Comparison of ENCODE assay signal across 8 cellular contexts in genomic region chr2:207046642-207047213, GRCh38.
A peak's percentile ranks its signal among the peaks of the same experiment; 100 is the strongest.
DNase-seq lines count a peak whose midpoint lies in the region; ATAC-seq and TF ChIP-seq lines count a peak whose summit lies in the region.

No MANE protein-coding gene starts in this region.

- TF ChIP-seq CTCF in MCF 10A (IDR thresholded peaks at IDR 0.05; ENCODE audit: unreplicated experiment) (no peak), breast epithelium (IDR thresholded peaks at IDR 0.05) (no peak), fibroblast of lung (conservative IDR thresholded peaks at IDR 0.05 in 1 of 2, IDR thresholded peaks at IDR 0.05 in 1 of 2; ENCODE audit: low read depth in 1 of 2, low read length in 2 of 2) (no peak), Caco-2 (IDR thresholded peaks at IDR 0.05; ENCODE audit: insufficient read depth in 1 of 2, low read depth in 1 of 2, low read length in 1 of 2, severe bottlenecking in 1 of 2, unreplicated experiment in 1 of 2) (no peak)

- no peaks in the 10 kb centered on the region for H3K4me1 ChIP-seq in breast epithelium
- H3K4me1 ChIP-seq in fibroblast of lung (ENCODE audit: control insufficient read depth, extremely low read depth, insufficient read depth, low read length), result no peaks in the 10 kb centered on the region
- H3K4me1 ChIP-seq in Caco-2, result no peaks in the 10 kb centered on the region

- H3K9me3 Mint-ChIP-seq in MCF 10A (ENCODE audit: unreplicated experiment) (peaks cover 7% of the 10 kb centered on the region), Caco-2 (ENCODE audit: unreplicated experiment) (peaks cover 9% of the 10 kb centered on the region)

- CTCF ChIA-PET in MCF 10A (lab: Yijun Ruan, JAX) (interaction anchor here (0.6 to 1.0 kb wide), 3 partner anchors 28 to 429 kb away, joined by 3 read pairs; no protein-coding TSS in a partner anchor), Caco-2 (lab: Charles Lee) (no interaction called here)

- H3K27ac ChIP-seq in breast epithelium (no peak overlapping the region), fibroblast of lung (ENCODE audit: insufficient read depth, low read length) (no peak overlapping the region)

- POLR2A ChIA-PET in MCF 10A (lab: Yijun Ruan, JAX) (no interaction called here), Caco-2 (lab: Charles Lee) (no interaction called here)

- H3K9me3 ChIP-seq in breast epithelium (no peaks in the 10 kb centered on the region), T-helper 17 cell (ENCODE audit: control insufficient read depth, low read length, poor library complexity, severe bottlenecking) (no peaks in the 10 kb centered on the region), fibroblast of lung (ENCODE audit: control insufficient read depth, insufficient read depth, low read depth, low read length) (no peaks in the 10 kb centered on the region), Caco-2 (no peaks in the 10 kb centered on the region)

- no peak overlapping the region for H3K27ac Mint-ChIP-seq in MCF 10A (ENCODE audit: low read depth, unreplicated experiment)
- H3K27ac Mint-ChIP-seq in T-helper 17 cell, result peak overlapping the region; percentile 79
- H3K27ac Mint-ChIP-seq in Caco-2 (ENCODE audit: unreplicated experiment), result no peak overlapping the region

- ATAC-seq in T-helper 17 cell, result peak; percentile 84

- H3K36me3 ChIP-seq in breast epithelium, result no peaks in the 10 kb centered on the region
- no peaks in the 10 kb centered on the region for H3K36me3 ChIP-seq in fibroblast of lung (ENCODE audit: control insufficient read depth, insufficient read depth, low read length)
- H3K36me3 ChIP-seq in H7 (replicated peaks; ENCODE audit: control insufficient read depth, insufficient read depth, low read length), result no peaks in the 10 kb centered on the region
- no peaks in the 10 kb centered on the region for H3K36me3 ChIP-seq in Caco-2 (ENCODE audit: control insufficient read depth, insufficient read depth, low read length)

- H3K27me3 Mint-ChIP-seq in MCF 10A (ENCODE audit: insufficient read depth, unreplicated experiment), result peaks cover 10% of the 10 kb centered on the region
- H3K27me3 Mint-ChIP-seq in T-helper 17 cell, result peaks cover 17% of the 10 kb centered on the region
- peaks cover 3% of the 10 kb centered on the region for H3K27me3 Mint-ChIP-seq in Caco-2 (ENCODE audit: insufficient read depth, unreplicated experiment)

- intact Hi-C loops in MCF 10A (cut with micrococcal nuclease) (loop anchor here (1.0 kb wide), 1 partner anchor 427 kb away; no protein-coding TSS in a partner anchor), breast epithelium (cut with DNase I; ENCODE audit: low total_unique reads) (no loop called here), Caco-2 (cut with micrococcal nuclease; ENCODE audit: unreplicated experiment) (no loop called here)

- no peak overlapping the region for H3K9ac ChIP-seq in fibroblast of lung (ENCODE audit: insufficient read depth, low read length)

- DNase-seq in MCF 10A (ENCODE audit: unreplicated experiment) (peak; percentile 41), breast epithelium (ENCODE audit: low spot score in 2 of 2) (no peak), T-helper 17 cell (peak in 1 of 3 donors; percentile 7), fibroblast of lung (ENCODE audit: low read depth in 2 of 2) (peak; percentile 22 to 23), NCI-H2227 treated with DMSO at 0.1 percent for 48 hours (lab: John Stamatoyannopoulos, UW) (no peak), H7 (no peak), Caco-2 (no peak)
- peak in 2 of 3 experiments; percentile 5 to 7 for DNase-seq in stimulated activated CD4-positive, alpha-beta T cell treated with anti-CD3 and anti-CD28 coated beads, TNF-alpha, amount 100 ng/mL, for 24 hours (ENCODE audit: low read depth in 3 of 3)

- no peak for TF ChIP-seq POLR2A in breast epithelium (IDR thresholded peaks at IDR 0.05)

- BruUV-seq in MCF 10A (replicated peaks; lab: Mats Ljungman, UMichigan) (no TSS peak), Caco-2 (replicated peaks; lab: Mats Ljungman, UMichigan) (no TSS peak)

- no peak overlapping the region for H3K4me2 ChIP-seq in fibroblast of lung (ENCODE audit: extremely low read depth, insufficient read depth, low read length)

- H2AFZ ChIP-seq in fibroblast of lung (ENCODE audit: low read length), result no peak overlapping the region

- H3K4me1 Mint-ChIP-seq in MCF 10A (ENCODE audit: insufficient read depth, unreplicated experiment), result peaks cover 6% of the 10 kb centered on the region
- H3K4me1 Mint-ChIP-seq in T-helper 17 cell, result peaks cover 11% of the 10 kb centered on the region
- H3K4me1 Mint-ChIP-seq in Caco-2 (ENCODE audit: low read depth, unreplicated experiment), result no peaks in the 10 kb centered on the region

- H3K4me3 ChIP-seq in breast epithelium, result no peak overlapping the region
- H3K4me3 ChIP-seq in fibroblast of lung (replicated peaks in 1 of 4; ENCODE audit: control extremely low read depth in 1 of 4, insufficient read depth in 1 of 4, low read depth in 3 of 4, low read length in 4 of 4), result no peak overlapping the region
- H3K4me3 ChIP-seq in H7 (ENCODE audit: insufficient read depth, low read depth, low read length), result no peak overlapping the region
- no peak overlapping the region for H3K4me3 ChIP-seq in Caco-2 (ENCODE audit: low read depth, low read length)

- no peaks in the 10 kb centered on the region for H3K27me3 ChIP-seq in breast epithelium
- no peaks in the 10 kb centered on the region for H3K27me3 ChIP-seq in fibroblast of lung (ENCODE audit: control insufficient read depth, insufficient read depth, low read length)
- no peaks in the 10 kb centered on the region for H3K27me3 ChIP-seq in H7 (ENCODE audit: control insufficient read depth, insufficient read depth, low read length)
- no peaks in the 10 kb centered on the region for H3K27me3 ChIP-seq in Caco-2 (replicated peaks; ENCODE audit: control insufficient read depth, insufficient read depth, low read length)

- H3K36me3 Mint-ChIP-seq in MCF 10A (ENCODE audit: insufficient read depth, unreplicated experiment) (no peaks in the 10 kb centered on the region), T-helper 17 cell (ENCODE audit: low read depth) (no peaks in the 10 kb centered on the region), Caco-2 (ENCODE audit: insufficient read depth, unreplicated experiment) (no peaks in the 10 kb centered on the region)

- no peaks in the 10 kb centered on the region for H3K79me2 ChIP-seq in fibroblast of lung (ENCODE audit: control insufficient read depth, insufficient read depth, low read length)

- H4K20me1 ChIP-seq in fibroblast of lung (ENCODE audit: control insufficient read depth, extremely low read depth, insufficient read depth, low read length), result no peaks in the 10 kb centered on the region

- H3K4me3 Mint-ChIP-seq in MCF 10A (ENCODE audit: unreplicated experiment) (no peak overlapping the region), T-helper 17 cell (peak overlapping the region; percentile 71), Caco-2 (ENCODE audit: unreplicated experiment) (no peak overlapping the region)

Comparison
In these comparisons a context has a peak if more than half of its experiments do, and no peak if none do; other contexts are left out.
1. DNase-seq: peak in MCF 10A (single experiment), fibroblast of lung (2 of 2) and stimulated activated CD4-positive, alpha-beta T cell treated with anti-CD3 and anti-CD28 coated beads, TNF-alpha, amount 100 ng/mL, for 24 hours (2 of 3); none in breast epithelium (0 of 2), NCI-H2227 treated with DMSO at 0.1 percent for 48 hours (single experiment), H7 (single experiment) and Caco-2 (0 of 2).